Comparison of ENCODE assay signal across 18 cellular contexts in the genomic region with DNA sequence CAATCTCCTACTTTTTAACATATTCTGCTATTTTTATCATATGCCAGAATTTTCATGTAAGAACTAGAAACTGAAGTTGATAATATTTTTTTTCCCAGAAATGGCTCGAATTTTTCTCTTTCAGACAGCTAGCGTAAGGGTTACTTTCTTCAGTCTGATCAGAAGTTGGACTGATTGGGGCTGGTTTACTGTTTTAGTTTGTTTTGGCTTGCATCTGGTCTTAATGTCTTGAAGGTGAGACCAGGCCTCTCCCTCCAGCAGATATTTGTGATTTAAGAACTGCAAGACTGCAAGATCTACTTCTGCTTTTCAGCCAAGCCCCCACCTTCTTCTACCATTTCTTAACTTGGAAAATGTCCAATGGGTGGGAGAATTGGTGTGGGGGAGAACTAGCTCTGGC.
"Had no signal": no experiment of that assay in that cellular context is flagged by ENCODE, and none has a peak within 500 bp of the region (broad histone marks: within the 10 kb centered on the region; RNA-seq: fewer than 3 reads in every experiment).

No MANE protein-coding gene starts in this region.

- ATAC-seq: HepG2, T-cell had no signal

- DNase-seq: IMR-90, NCI-H1092 treated with DMSO at 0.1 percent for 48 hours, NCI-H1436, NCI-H187, NCI-H2029, NCI-H2081 treated with DMSO at 0.1 percent for 48 hours, NCI-H2171, NCI-H226, NCI-H446, NCI-H510A, NCI-H524 treated with DMSO at 0.1 percent for 48 hours, NCI-H69, NCI-H774, SHP77, SK-N-SH, SW 1271, T-cell had no signal
